In the genomic region with DNA sequence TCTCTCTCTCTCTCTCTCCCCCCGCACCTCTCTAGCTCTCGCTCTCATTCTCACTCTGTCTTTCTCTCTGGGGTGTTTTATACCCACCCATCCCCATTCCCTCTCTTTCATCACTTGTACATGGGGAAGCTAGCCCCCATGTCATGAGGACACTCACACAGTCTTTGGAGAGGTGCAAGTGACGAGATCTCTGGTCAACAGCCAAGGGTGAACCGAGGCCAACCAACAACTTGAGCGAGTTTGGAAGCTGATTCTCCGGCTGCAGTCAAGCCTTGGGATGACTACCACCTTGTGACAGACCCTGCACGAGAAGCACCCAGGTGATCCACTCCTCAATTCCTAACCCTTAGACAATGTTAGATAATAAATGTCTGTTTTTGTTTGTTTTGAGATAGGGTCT, we compare ENCODE assay signal across 25 cellular contexts.
"Had no signal": no experiment of that assay in that cellular context is flagged by ENCODE, and none has a peak within 500 bp of the region (broad histone marks: within the 10 kb centered on the region; RNA-seq: fewer than 3 reads in every experiment).

No MANE protein-coding gene starts in this region.

- H3K27ac Mint-ChIP-seq: dendritic cell treated with granulocyte-macrophage colony-stimulating factor and Interleukin-4, amounts not matched to agents 40 ng/mL and 50 ng/mL, for 4 days; effector memory CD8-positive, alpha-beta T cell; endodermal cell had no signal

- FAIRE-seq: endometrium, islet of Langerhans, keratinocyte had no signal

- H3K4me3 ChIP-seq: colonic mucosa, esophagus squamous epithelium, gastrocnemius medialis, heart right ventricle, left lung, lower lobe of right lung had no signal

- H3K36me3 ChIP-seq: colonic mucosa, esophagus squamous epithelium, gastrocnemius medialis, heart right ventricle, left lung, lower lobe of right lung had no signal

- H3K4me3 Mint-ChIP-seq: dendritic cell treated with granulocyte-macrophage colony-stimulating factor and Interleukin-4, amounts not matched to agents 40 ng/mL and 50 ng/mL, for 4 days; effector memory CD8-positive, alpha-beta T cell; endodermal cell had no signal

- ATAC-seq: effector memory CD8-positive, alpha-beta T cell; esophagus mucosa; gastrocnemius medialis; left lung; lower lobe of right lung had no signal

- H3K4me1 ChIP-seq: colonic mucosa had no signal

- DNase-seq: colonic mucosa; cortex of kidney; effector CD8-positive, alpha-beta T cell; effector memory CD8-positive, alpha-beta T cell; endodermal cell; erythroblast; esophagus squamous epithelium; foreskin fibroblast; foreskin melanocyte; gastrocnemius medialis; glutamatergic neuron; head of caudate nucleus; heart right ventricle; hippocampal formation; left cardiac atrium; left lung; lower lobe of right lung; mesendoderm; midbrain had no signal

- H3K9me3 ChIP-seq: colonic mucosa, esophagus squamous epithelium, gastrocnemius medialis, heart right ventricle, left lung, lower lobe of right lung had no signal

- H3K27me3 ChIP-seq: colonic mucosa, esophagus squamous epithelium, gastrocnemius medialis, heart right ventricle, left lung had no signal

- H3K27ac ChIP-seq: colonic mucosa, epithelial cell of prostate, esophagus squamous epithelium, gastrocnemius medialis, heart right ventricle, left lung, lower lobe of right lung had no signal
